ENCODE assay signal across 8 cellular contexts in the genomic region with DNA sequence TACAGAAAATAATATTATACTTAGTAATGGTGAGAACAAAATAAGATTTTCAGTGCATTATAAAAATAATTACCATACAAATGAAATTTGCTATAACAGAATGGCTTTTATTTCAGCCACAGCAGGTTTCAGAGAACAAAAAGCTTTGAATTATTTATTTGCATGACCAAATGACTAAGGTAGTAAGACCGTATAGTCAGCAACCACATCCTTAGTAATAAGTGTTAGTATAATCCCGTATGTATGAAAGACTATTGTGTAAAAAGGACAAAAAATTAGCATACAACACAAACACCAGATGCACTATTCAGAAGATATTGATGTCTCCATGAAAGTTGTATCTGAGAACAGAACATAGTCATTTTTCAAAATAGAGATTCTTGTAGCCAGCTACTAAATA. TPM values are rescaled to one million over a fixed set of nuclear protein-coding genes. Genes with fewer than 3 reads are reported as not detected.
DNase-seq lines count a peak whose midpoint lies in the region; ATAC-seq lines count a peak whose summit lies in the region.
"Had no signal": no experiment of that assay in that cellular context is flagged by ENCODE, and none has a peak within 500 bp of the region (broad histone marks: within the 10 kb centered on the region; RNA-seq: fewer than 3 reads in every experiment).

No MANE protein-coding gene starts in this region.

- ATAC-seq in GM18873 (IDR thresholded peaks at IDR 0.05; ENCODE audit: low FRiP score, unreplicated experiment) = peak; percentile 38
- peak; percentile 65 for ATAC-seq in HG02870 (IDR thresholded peaks at IDR 0.05; ENCODE audit: unreplicated experiment)
- ATAC-seq: mucosa of descending colon had no signal

- peaks cover 3% of the 10 kb centered on the region for H3K4me1 ChIP-seq in mesenchymal stem cell (ENCODE audit: control insufficient read depth, insufficient read depth, low read depth, low read length)

- H3K9me3 ChIP-seq in mesenchymal stem cell (ENCODE audit: control insufficient read depth, low read length) = no peaks in the 10 kb centered on the region
- H3K9me3 ChIP-seq: mucosa of descending colon had no signal

- H2BK12ac ChIP-seq in mesenchymal stem cell (ENCODE audit: low read length in 2 of 2) = no peak overlapping the region

- WGBS in mesenchymal stem cell = no CpG with 5 or more reads among the region's 2 CpGs

- no peaks in the 10 kb centered on the region for H3K27me3 ChIP-seq in mesenchymal stem cell (ENCODE audit: control insufficient read depth in 1 of 2, insufficient read depth in 1 of 2, low read length in 2 of 2)

- no peak overlapping the region for H3K4ac ChIP-seq in mesenchymal stem cell (ENCODE audit: low read depth in 1 of 2, low read length in 2 of 2)

- no peak overlapping the region for H3K4me3 ChIP-seq in mesenchymal stem cell (ENCODE audit: insufficient read depth in 1 of 2, low read depth in 1 of 2, low read length in 2 of 2)
- H3K4me3 ChIP-seq: mucosa of descending colon had no signal

- no peaks in the 10 kb centered on the region for H3K79me1 ChIP-seq in mesenchymal stem cell (replicated peaks; ENCODE audit: low read length, poor library complexity, severe bottlenecking)

- H3K27ac ChIP-seq in mesenchymal stem cell (ENCODE audit: low read length, poor library complexity, severe bottlenecking) = no peak overlapping the region

- H4K91ac ChIP-seq in mesenchymal stem cell (ENCODE audit: low read length) = no peak overlapping the region

- peak; percentile 78 for DNase-seq in RKO (ENCODE audit: low spot score)
- DNase-seq in mesenchymal stem cell = peak; percentile 35
- no peak for DNase-seq in OCI-M2 (lab: John Stamatoyannopoulos, UW; ENCODE audit: unreplicated experiment)
- DNase-seq in GM19238 (ENCODE audit: insufficient read length, low spot score) = no peak
- no peak for DNase-seq in stimulated activated CD4-positive, alpha-beta T cell treated with anti-CD3 and anti-CD28 coated beads, Interleukin-1b, Interleukin-23, amount 100 ng/mL, for 48 hours
- DNase-seq: mucosa of descending colon had no signal

- no peak overlapping the region for H3K14ac ChIP-seq in mesenchymal stem cell (ENCODE audit: low read length in 2 of 2)

- no peak overlapping the region for H3K9ac ChIP-seq in mesenchymal stem cell (ENCODE audit: low read length)

- H3K4me2 ChIP-seq in mesenchymal stem cell (ENCODE audit: low read length, poor library complexity, severe bottlenecking) = no peak overlapping the region

- H3K18ac ChIP-seq in mesenchymal stem cell (ENCODE audit: low read depth in 1 of 2, low read length in 2 of 2) = no peak overlapping the region

- H2AFZ ChIP-seq in mesenchymal stem cell (ENCODE audit: low read depth, low read length) = no peak overlapping the region

- no peak overlapping the region for H4K8ac ChIP-seq in mesenchymal stem cell (ENCODE audit: low read length)

- no peak overlapping the region for H2BK5ac ChIP-seq in mesenchymal stem cell (ENCODE audit: low read depth, low read length, poor library complexity, severe bottlenecking)

- no peak overlapping the region for H2AK5ac ChIP-seq in mesenchymal stem cell (ENCODE audit: low read length, severe bottlenecking)

- H2BK15ac ChIP-seq in mesenchymal stem cell (ENCODE audit: low read depth, poor library complexity, severe bottlenecking) = no peak overlapping the region

- H2BK120ac ChIP-seq in mesenchymal stem cell (ENCODE audit: low read depth, low read length) = no peak overlapping the region

- no peaks in the 10 kb centered on the region for H3K36me3 ChIP-seq in mesenchymal stem cell (ENCODE audit: control insufficient read depth in 1 of 2, insufficient read depth in 2 of 2, low read depth in 1 of 2, low read length in 2 of 2)

- no peak overlapping the region for H3K23ac ChIP-seq in mesenchymal stem cell (ENCODE audit: low read length in 2 of 2)

RNA-seq across cellular contexts. Expression of gene PDZD8, which starts 12.2 kb away (rescaled TPM):
- polyA plus RNA-seq in mesenchymal stem cell (2013, experiment 1 of 2) = 13.7 TPM
- polyA plus RNA-seq in mesenchymal stem cell (2013, experiment 2 of 2) = 14.1 TPM

Comparison
In these comparisons a context has a peak if more than half of its experiments do, and no peak if none do; other contexts are left out.
1. DNase-seq: peak in RKO (single experiment) and mesenchymal stem cell (single experiment); none in OCI-M2 (single experiment), GM19238 (single experiment) and stimulated activated CD4-positive, alpha-beta T cell treated with anti-CD3 and anti-CD28 coated beads, Interleukin-1b, Interleukin-23, amount 100 ng/mL, for 48 hours (single experiment).